ENCODE assay signal across 12 cellular contexts in genomic region chr1:62285984-62286481, GRCh38. TPM values are rescaled to one million over a fixed set of nuclear protein-coding genes. Genes with fewer than 3 reads are reported as not detected.
DNase-seq lines count a peak whose midpoint lies in the region; ATAC-seq and TF ChIP-seq lines count a peak whose summit lies in the region.
"Had no signal": no experiment of that assay in that cellular context is flagged by ENCODE, and none has a peak within 500 bp of the region (broad histone marks: within the 10 kb centered on the region; RNA-seq: fewer than 3 reads in every experiment).

No MANE protein-coding gene starts in this region.

- H3K4me1 Mint-ChIP-seq in CD4-positive, alpha-beta T cell (ENCODE audit: low read depth): no peaks in the 10 kb centered on the region
- no peaks in the 10 kb centered on the region for H3K4me1 Mint-ChIP-seq in activated CD8-positive, alpha-beta T cell treated with anti-CD3 and anti-CD28 coated beads, Interleukin-2, amount 10 ng/mL, durations not matched to agents 7 days and 5 days (ENCODE audit: low read depth)
- H3K4me1 Mint-ChIP-seq: naive B cell had no signal

- H3K79me1 ChIP-seq in trophoblast cell (ENCODE audit: low read length): peaks cover 5% of the 10 kb centered on the region

- no peak overlapping the region for H2AK5ac ChIP-seq in trophoblast cell (ENCODE audit: low read length)

- no peak for ATAC-seq in CD4-positive, alpha-beta T cell (ENCODE audit: poor library complexity)
- ATAC-seq in activated CD8-positive, alpha-beta T cell treated with anti-CD3 and anti-CD28 coated beads, Interleukin-2, amount 10 ng/mL, durations not matched to agents 7 days and 5 days: no peak
- ATAC-seq in HG03045 (IDR thresholded peaks at IDR 0.05; ENCODE audit: unreplicated experiment): no peak

- no peak overlapping the region for H3K14ac ChIP-seq in trophoblast cell (ENCODE audit: low read length)

- no peak overlapping the region for H3K27ac Mint-ChIP-seq in CD4-positive, alpha-beta T cell
- H3K27ac Mint-ChIP-seq in activated CD8-positive, alpha-beta T cell treated with anti-CD3 and anti-CD28 coated beads, Interleukin-2, amount 10 ng/mL, durations not matched to agents 7 days and 5 days: no peak overlapping the region
- H3K27ac Mint-ChIP-seq: naive B cell had no signal

- no peak overlapping the region for H4K91ac ChIP-seq in trophoblast cell (ENCODE audit: low read depth, low read length)

- POLR2A ChIA-PET in RWPE1 (lab: Yijun Ruan, JAX; ENCODE audit: low non-redundant PET): no interaction called here
- POLR2A ChIA-PET in CD4-positive, alpha-beta T cell (lab: Charles Lee): no interaction called here
- POLR2A ChIA-PET in activated CD8-positive, alpha-beta T cell treated with anti-CD3 and anti-CD28 coated beads, Interleukin-2, amount 10 ng/mL, durations not matched to agents 7 days and 5 days (lab: Charles Lee): no interaction called here

- peaks cover 5% of the 10 kb centered on the region for H3K79me2 ChIP-seq in trophoblast cell (ENCODE audit: control insufficient read depth, insufficient read depth, low read length, poor library complexity)

- H3K27me3 ChIP-seq in trophoblast cell (ENCODE audit: insufficient read depth, low read length): no peaks in the 10 kb centered on the region
- no peaks in the 10 kb centered on the region for H3K27me3 ChIP-seq in CD4-positive, alpha-beta T cell (ENCODE audit: control insufficient read depth, insufficient read depth, low read length)

- intact Hi-C loops in head of caudate nucleus (cut with DNase I): no loop called here
- intact Hi-C loops in CD4-positive, alpha-beta T cell (cut with DNase I, micrococcal nuclease): no loop called here

- no peak overlapping the region for H2BK5ac ChIP-seq in trophoblast cell (ENCODE audit: low read depth, low read length, poor library complexity)

- H3K18ac ChIP-seq in trophoblast cell (ENCODE audit: low read length): no peak overlapping the region

- DNase-seq in ELF-1 (ENCODE audit: low read depth, low spot score) (peak; percentile 52), RWPE1 (ENCODE audit: low spot score) (no peak), head of caudate nucleus (peak in 26 of 42 donors; percentile 5 to 63 (median 38)), trophoblast cell (no peak), mesenteric fat pad (ENCODE audit: low spot score) (no peak)
- no peak for DNase-seq in CD4-positive, alpha-beta T cell
- DNase-seq in activated CD8-positive, alpha-beta T cell treated with anti-CD3 and anti-CD28 coated beads, Interleukin-2, amount 10 ng/mL, durations not matched to agents 7 days and 5 days: no peak
- DNase-seq: activated CD4-positive, alpha-beta T cell treated with anti-CD3 and anti-CD28 coated beads for 4 hours; activated naive CD4-positive, alpha-beta T cell treated with Interleukin-2 at 50 U/mL for 16 hours; naive B cell; stimulated activated naive CD4-positive, alpha-beta T cell had no signal

- no peak overlapping the region for H4K12ac ChIP-seq in trophoblast cell (ENCODE audit: low read depth, low read length)

- H3K4me2 ChIP-seq in trophoblast cell (ENCODE audit: low read length): no peak overlapping the region

- H4K8ac ChIP-seq in trophoblast cell (ENCODE audit: low read depth, low read length): no peak overlapping the region

- peak overlapping the region; percentile 21 for H3K4ac ChIP-seq in trophoblast cell (ENCODE audit: low read depth, low read length)

- no peak overlapping the region for H2BK12ac ChIP-seq in trophoblast cell (ENCODE audit: low read length)

- peaks cover under 1% of the 10 kb centered on the region for H3K9me3 Mint-ChIP-seq in CD4-positive, alpha-beta T cell
- H3K9me3 Mint-ChIP-seq in activated CD8-positive, alpha-beta T cell treated with anti-CD3 and anti-CD28 coated beads, Interleukin-2, amount 10 ng/mL, durations not matched to agents 7 days and 5 days (ENCODE audit: insufficient read depth): no peaks in the 10 kb centered on the region

- TF ChIP-seq CTCF in RWPE1 (conservative IDR thresholded peaks at IDR 0.05; ENCODE audit: low read depth): no peak
- TF ChIP-seq CTCF in CD4-positive, alpha-beta T cell (IDR thresholded peaks at IDR 0.05): no peak

- peaks cover 8 to 11% of the 10 kb centered on the region in 2 experiments for H3K36me3 ChIP-seq in trophoblast cell (ENCODE audit: control insufficient read depth in 1 of 2, insufficient read depth in 2 of 2, low read length in 2 of 2)

- no peaks in the 10 kb centered on the region for H3K9me3 ChIP-seq in trophoblast cell (ENCODE audit: insufficient read depth, low read depth, low read length)
- no peaks in the 10 kb centered on the region for H3K9me3 ChIP-seq in CD4-positive, alpha-beta T cell (ENCODE audit: control insufficient read depth, low read length)

- H3K27ac ChIP-seq in RWPE1: peak overlapping the region; percentile 35
- H3K27ac ChIP-seq in trophoblast cell (ENCODE audit: low read depth, low read length): no peak overlapping the region
- H3K27ac ChIP-seq in CD4-positive, alpha-beta T cell (ENCODE audit: low read depth, low read length): no peak overlapping the region

- CTCF ChIA-PET in RWPE1 (lab: Yijun Ruan, JAX): interaction anchor here (0.6 to 0.7 kb wide), 3 partner anchors 19 to 1893 kb away, joined by 3 to 5 read pairs (median 3); no protein-coding TSS in a partner anchor
- CTCF ChIA-PET in CD4-positive, alpha-beta T cell (lab: Charles Lee): no interaction called here
- CTCF ChIA-PET in activated CD8-positive, alpha-beta T cell treated with anti-CD3 and anti-CD28 coated beads, Interleukin-2, amount 10 ng/mL, durations not matched to agents 7 days and 5 days (lab: Charles Lee): no interaction called here

- H3K4me3 ChIP-seq in trophoblast cell (ENCODE audit: low read depth, low read length): no peak overlapping the region

- no peak overlapping the region for H3K4me3 Mint-ChIP-seq in CD4-positive, alpha-beta T cell
- no peak overlapping the region for H3K4me3 Mint-ChIP-seq in activated CD8-positive, alpha-beta T cell treated with anti-CD3 and anti-CD28 coated beads, Interleukin-2, amount 10 ng/mL, durations not matched to agents 7 days and 5 days
- H3K4me3 Mint-ChIP-seq: naive B cell had no signal

- H2AFZ ChIP-seq in trophoblast cell (ENCODE audit: insufficient read depth, low read length, poor library complexity): no peak overlapping the region

- no peak overlapping the region for H2BK120ac ChIP-seq in trophoblast cell (ENCODE audit: insufficient read depth, low read length, poor library complexity)

- H3K23ac ChIP-seq in trophoblast cell (ENCODE audit: low read length): no peak overlapping the region

- no CpG with 5 or more reads among the region's 15 CpGs for WGBS in trophoblast cell (ENCODE audit: extremely low coverage, insufficient coverage, insufficient read length)

- peaks cover 26% of the 10 kb centered on the region for H3K27me3 Mint-ChIP-seq in CD4-positive, alpha-beta T cell
- peaks cover 9% of the 10 kb centered on the region for H3K27me3 Mint-ChIP-seq in activated CD8-positive, alpha-beta T cell treated with anti-CD3 and anti-CD28 coated beads, Interleukin-2, amount 10 ng/mL, durations not matched to agents 7 days and 5 days (ENCODE audit: low read depth)

- peaks cover 16 to 29% of the 10 kb centered on the region in 2 experiments for H3K4me1 ChIP-seq in trophoblast cell (ENCODE audit: control insufficient read depth in 1 of 2, insufficient read depth in 2 of 2, low read length in 2 of 2)

- no peak overlapping the region for H3K9ac ChIP-seq in trophoblast cell (ENCODE audit: low read length)

- H3K36me3 Mint-ChIP-seq in CD4-positive, alpha-beta T cell (ENCODE audit: low read depth): no peaks in the 10 kb centered on the region
- H3K36me3 Mint-ChIP-seq in activated CD8-positive, alpha-beta T cell treated with anti-CD3 and anti-CD28 coated beads, Interleukin-2, amount 10 ng/mL, durations not matched to agents 7 days and 5 days (ENCODE audit: low read depth): no peaks in the 10 kb centered on the region
- H3K36me3 Mint-ChIP-seq: naive B cell had no signal

RNA-seq across cellular contexts. Expression of gene KANK4, which starts 33.2 kb away (rescaled TPM):
- 41.0 and 46.4 TPM in 2 replicates for polyA plus RNA-seq in trophoblast cell (2013)
- not detected for total RNA-seq in CD4-positive, alpha-beta T cell
- total RNA-seq in mesenteric fat pad: 2.7 TPM
- total RNA-seq in activated CD8-positive, alpha-beta T cell treated with anti-CD3 and anti-CD28 coated beads, Interleukin-2, amount 10 ng/mL, durations not matched to agents 7 days and 5 days: not detected

Comparison
In these comparisons a context has a peak if more than half of its experiments do, and no peak if none do; other contexts are left out.
1. DNase-seq: peak in ELF-1 (single experiment) and head of caudate nucleus (26 of 42); none in RWPE1 (single experiment), trophoblast cell (0 of 2), CD4-positive, alpha-beta T cell (0 of 10), mesenteric fat pad (single experiment) and activated CD8-positive, alpha-beta T cell treated with anti-CD3 and anti-CD28 coated beads, Interleukin-2, amount 10 ng/mL, durations not matched to agents 7 days and 5 days (single experiment).